1 cellular context compared by ENCODE assay signal in the genomic region with DNA sequence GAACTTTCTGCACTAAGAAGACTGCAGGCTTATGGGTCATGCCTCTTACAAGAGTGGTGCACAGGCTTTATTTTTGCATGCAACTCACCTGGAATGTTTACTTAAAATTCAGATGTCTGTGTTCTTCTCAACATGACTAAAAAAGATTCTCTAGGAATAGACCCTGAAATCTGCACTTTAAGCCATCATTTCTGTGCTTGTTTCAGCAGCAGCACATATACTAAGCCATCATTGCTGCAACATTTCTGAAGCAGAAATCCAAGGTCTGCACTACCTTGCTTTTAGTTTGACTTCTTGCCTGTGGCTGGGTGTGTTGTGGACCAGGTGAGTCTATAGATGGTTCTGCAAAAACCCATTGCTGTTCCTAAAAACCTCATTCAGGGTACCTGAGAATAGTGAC.
TF ChIP-seq lines count a peak whose summit lies in the region.

No MANE protein-coding gene starts in this region.

TF ChIP-seq in K562, 482 proteins besides CTCF, POLR2A, EP300 and RAD21 (continued from another document):
- TF ChIP-seq, protein P1, sequence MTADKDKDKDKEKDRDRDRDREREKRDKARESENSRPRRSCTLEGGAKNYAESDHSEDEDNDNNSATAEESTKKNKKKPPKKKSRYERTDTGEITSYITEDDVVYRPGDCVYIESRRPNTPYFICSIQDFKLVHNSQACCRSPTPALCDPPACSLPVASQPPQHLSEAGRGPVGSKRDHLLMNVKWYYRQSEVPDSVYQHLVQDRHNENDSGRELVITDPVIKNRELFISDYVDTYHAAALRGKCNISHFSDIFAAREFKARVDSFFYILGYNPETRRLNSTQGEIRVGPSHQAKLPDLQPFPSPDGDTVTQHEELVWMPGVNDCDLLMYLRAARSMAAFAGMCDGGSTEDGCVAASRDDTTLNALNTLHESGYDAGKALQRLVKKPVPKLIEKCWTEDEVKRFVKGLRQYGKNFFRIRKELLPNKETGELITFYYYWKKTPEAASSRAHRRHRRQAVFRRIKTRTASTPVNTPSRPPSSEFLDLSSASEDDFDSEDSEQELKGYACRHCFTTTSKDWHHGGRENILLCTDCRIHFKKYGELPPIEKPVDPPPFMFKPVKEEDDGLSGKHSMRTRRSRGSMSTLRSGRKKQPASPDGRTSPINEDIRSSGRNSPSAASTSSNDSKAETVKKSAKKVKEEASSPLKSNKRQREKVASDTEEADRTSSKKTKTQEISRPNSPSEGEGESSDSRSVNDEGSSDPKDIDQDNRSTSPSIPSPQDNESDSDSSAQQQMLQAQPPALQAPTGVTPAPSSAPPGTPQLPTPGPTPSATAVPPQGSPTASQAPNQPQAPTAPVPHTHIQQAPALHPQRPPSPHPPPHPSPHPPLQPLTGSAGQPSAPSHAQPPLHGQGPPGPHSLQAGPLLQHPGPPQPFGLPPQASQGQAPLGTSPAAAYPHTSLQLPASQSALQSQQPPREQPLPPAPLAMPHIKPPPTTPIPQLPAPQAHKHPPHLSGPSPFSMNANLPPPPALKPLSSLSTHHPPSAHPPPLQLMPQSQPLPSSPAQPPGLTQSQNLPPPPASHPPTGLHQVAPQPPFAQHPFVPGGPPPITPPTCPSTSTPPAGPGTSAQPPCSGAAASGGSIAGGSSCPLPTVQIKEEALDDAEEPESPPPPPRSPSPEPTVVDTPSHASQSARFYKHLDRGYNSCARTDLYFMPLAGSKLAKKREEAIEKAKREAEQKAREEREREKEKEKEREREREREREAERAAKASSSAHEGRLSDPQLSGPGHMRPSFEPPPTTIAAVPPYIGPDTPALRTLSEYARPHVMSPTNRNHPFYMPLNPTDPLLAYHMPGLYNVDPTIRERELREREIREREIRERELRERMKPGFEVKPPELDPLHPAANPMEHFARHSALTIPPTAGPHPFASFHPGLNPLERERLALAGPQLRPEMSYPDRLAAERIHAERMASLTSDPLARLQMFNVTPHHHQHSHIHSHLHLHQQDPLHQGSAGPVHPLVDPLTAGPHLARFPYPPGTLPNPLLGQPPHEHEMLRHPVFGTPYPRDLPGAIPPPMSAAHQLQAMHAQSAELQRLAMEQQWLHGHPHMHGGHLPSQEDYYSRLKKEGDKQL (CRISPR knock-in tag; IDR thresholded peaks at IDR 0.05; ENCODE audit: borderline replicate concordance), result no peak
- peak; percentile 65; the same call in 1 of the 2 replicates for TF ChIP-seq ZNF12 (CRISPR knock-in tag; IDR thresholded peaks at IDR 0.05)
